2 cellular contexts compared by ENCODE assay signal in the genomic region with DNA sequence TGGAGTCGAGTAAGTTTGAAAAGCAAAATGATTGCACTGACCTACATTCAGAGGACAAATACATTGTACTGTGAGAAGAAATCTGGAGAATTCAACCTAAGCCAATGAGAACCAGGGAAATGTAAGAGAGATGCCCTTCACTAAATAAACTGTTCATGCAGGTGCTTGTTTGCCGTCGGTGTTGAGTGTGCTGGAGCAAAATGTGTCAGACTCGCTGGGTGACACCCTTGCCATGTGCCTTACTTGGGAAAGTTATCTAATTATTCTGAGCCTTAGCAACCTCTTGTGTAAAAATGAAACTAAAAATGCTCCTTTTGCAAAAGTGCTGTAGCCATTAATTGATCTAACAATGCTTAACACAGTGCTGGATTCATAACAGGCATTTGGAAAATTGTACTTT.
TF ChIP-seq lines count a peak whose summit lies in the region.

No MANE protein-coding gene starts in this region.

TF ChIP-seq in GM23338, 12 proteins besides CTCF, POLR2A, EP300 and RAD21:
- TF ChIP-seq POLR2AphosphoS5 (IDR thresholded peaks at IDR 0.05; ENCODE audit: low read depth): no peak

TF ChIP-seq in HepG2, 621 proteins besides CTCF, POLR2A, EP300 and RAD21:
- TF ChIP-seq ARHGAP35 (CRISPR knock-in tag; IDR thresholded peaks at IDR 0.05; ENCODE audit: borderline replicate concordance) (no peak), ZNF883 (CRISPR knock-in tag; IDR thresholded peaks at IDR 0.05; ENCODE audit: not compliant biosample characterization) (no peak), CHD2 (IDR thresholded peaks at IDR 0.05; ENCODE audit: low read depth, low read length) (no peak), PTBP1 (IDR thresholded peaks at IDR 0.05; ENCODE audit: low read depth, low read length, poor library complexity, severe bottlenecking) (no peak), TARDBP (CRISPR knock-in tag; IDR thresholded peaks at IDR 0.05) (no peak), ZNF879 (CRISPR knock-in tag; IDR thresholded peaks at IDR 0.05) (no peak), CBX2 (IDR thresholded peaks at IDR 0.05; ENCODE audit: low read depth, low read length) (no peak), CBX2 (CRISPR knock-in tag; IDR thresholded peaks at IDR 0.05; ENCODE audit: low read depth) (no peak), EED (CRISPR knock-in tag; IDR thresholded peaks at IDR 0.05) (no peak), ZNF674 (CRISPR knock-in tag; IDR thresholded peaks at IDR 0.05; ENCODE audit: low read depth) (no peak), ZBTB20 (CRISPR knock-in tag; IDR thresholded peaks at IDR 0.05; ENCODE audit: borderline replicate concordance, low read depth) (no peak), CREB1 (IDR thresholded peaks at IDR 0.05) (no peak), CREB1 (CRISPR knock-in tag; IDR thresholded peaks at IDR 0.05) (no peak), ZNF775 (CRISPR knock-in tag; IDR thresholded peaks at IDR 0.05; ENCODE audit: borderline replicate concordance) (no peak), ZBTB4 (CRISPR knock-in tag; IDR thresholded peaks at IDR 0.05; ENCODE audit: borderline replicate concordance) (no peak)
- TF ChIP-seq, protein P1, sequence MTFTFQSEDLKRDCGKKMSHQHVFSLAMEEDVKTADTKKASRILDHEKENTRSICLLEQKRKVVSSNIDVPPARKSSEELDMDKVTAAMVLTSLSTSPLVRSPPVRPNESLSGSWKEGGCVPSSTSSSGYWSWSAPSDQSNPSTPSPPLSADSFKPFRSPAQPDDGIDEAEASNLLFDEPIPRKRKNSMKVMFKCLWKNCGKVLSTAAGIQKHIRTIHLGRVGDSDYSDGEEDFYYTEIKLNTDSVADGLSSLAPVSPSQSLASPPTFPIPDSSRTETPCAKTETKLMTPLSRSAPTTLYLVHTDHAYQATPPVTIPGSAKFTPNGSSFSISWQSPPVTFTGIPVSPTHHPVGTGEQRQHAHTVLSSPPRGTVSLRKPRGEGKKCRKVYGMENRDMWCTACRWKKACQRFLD (CRISPR knock-in tag; IDR thresholded peaks at IDR 0.05; ENCODE audit: borderline replicate concordance): no peak
- TF ChIP-seq, protein P2, sequence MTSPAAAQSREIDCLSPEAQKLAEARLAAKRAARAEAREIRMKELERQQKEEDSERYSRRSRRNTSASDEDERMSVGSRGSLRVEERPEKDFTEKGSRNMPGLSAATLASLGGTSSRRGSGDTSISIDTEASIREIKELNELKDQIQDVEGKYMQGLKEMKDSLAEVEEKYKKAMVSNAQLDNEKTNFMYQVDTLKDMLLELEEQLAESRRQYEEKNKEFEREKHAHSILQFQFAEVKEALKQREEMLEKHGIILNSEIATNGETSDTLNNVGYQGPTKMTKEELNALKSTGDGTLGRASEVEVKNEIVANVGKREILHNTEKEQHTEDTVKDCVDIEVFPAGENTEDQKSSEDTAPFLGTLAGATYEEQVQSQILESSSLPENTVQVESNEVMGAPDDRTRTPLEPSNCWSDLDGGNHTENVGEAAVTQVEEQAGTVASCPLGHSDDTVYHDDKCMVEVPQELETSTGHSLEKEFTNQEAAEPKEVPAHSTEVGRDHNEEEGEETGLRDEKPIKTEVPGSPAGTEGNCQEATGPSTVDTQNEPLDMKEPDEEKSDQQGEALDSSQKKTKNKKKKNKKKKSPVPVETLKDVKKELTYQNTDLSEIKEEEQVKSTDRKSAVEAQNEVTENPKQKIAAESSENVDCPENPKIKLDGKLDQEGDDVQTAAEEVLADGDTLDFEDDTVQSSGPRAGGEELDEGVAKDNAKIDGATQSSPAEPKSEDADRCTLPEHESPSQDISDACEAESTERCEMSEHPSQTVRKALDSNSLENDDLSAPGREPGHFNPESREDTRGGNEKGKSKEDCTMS (CRISPR knock-in tag; conservative IDR thresholded peaks at IDR 0.05): no peak
- TF ChIP-seq, protein P3, sequence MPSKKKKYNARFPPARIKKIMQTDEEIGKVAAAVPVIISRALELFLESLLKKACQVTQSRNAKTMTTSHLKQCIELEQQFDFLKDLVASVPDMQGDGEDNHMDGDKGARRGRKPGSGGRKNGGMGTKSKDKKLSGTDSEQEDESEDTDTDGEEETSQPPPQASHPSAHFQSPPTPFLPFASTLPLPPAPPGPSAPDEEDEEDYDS (CRISPR knock-in tag; IDR thresholded peaks at IDR 0.05): no peak
